1 cellular context compared by ENCODE assay signal in genomic region chr18:77993188-77993981, GRCh38.
TF ChIP-seq lines count a peak whose summit lies in the region.

No MANE protein-coding gene starts in this region.

TF ChIP-seq in K562, 482 proteins besides CTCF, POLR2A, EP300 and RAD21 (continued from another document and continues in another):
- TF ChIP-seq ELK3 (CRISPR knock-in tag; IDR thresholded peaks at IDR 0.05) (no peak), JUN (IDR thresholded peaks at IDR 0.05; ENCODE audit: borderline replicate concordance, low read depth, low read length) (no peak), JUN (CRISPR knock-in tag; IDR thresholded peaks at IDR 0.05; ENCODE audit: borderline replicate concordance) (no peak), SMARCA5 (IDR thresholded peaks at IDR 0.05) (no peak), PTBP1 (IDR thresholded peaks at IDR 0.05; ENCODE audit: low read depth, low read length) (no peak), ZNF699 (CRISPR knock-in tag; IDR thresholded peaks at IDR 0.05; ENCODE audit: insufficient replicate concordance) (no peak), MAFF (IDR thresholded peaks at IDR 0.05; ENCODE audit: low read length) (peak; percentile 92), SRSF1 (IDR thresholded peaks at IDR 0.05; ENCODE audit: low read depth, low read length) (no peak), RBFOX2 (IDR thresholded peaks at IDR 0.05; ENCODE audit: low read depth, low read length) (peak; percentile 89), PML (IDR thresholded peaks at IDR 0.05; ENCODE audit: low read length) (peak; percentile 90), TAF9B (IDR thresholded peaks at IDR 0.05; ENCODE audit: partially characterized antibody) (peak; percentile 87), U2AF1 (optimal IDR thresholded peaks at IDR 0.05; ENCODE audit: low read depth, low read length) (no peak), CXXC5 (CRISPR knock-in tag; IDR thresholded peaks at IDR 0.05) (0 out of 2 replicates have a peak, but pooled peaks have one; percentile 14), EHMT2 (IDR thresholded peaks at IDR 0.05) (peak; percentile 38; the same call in 1 of the 2 replicates), GABPB1 (CRISPR knock-in tag; IDR thresholded peaks at IDR 0.05) (peak; percentile 32; the same call in 1 of the 2 replicates), RBM34 (IDR thresholded peaks at IDR 0.05; ENCODE audit: borderline replicate concordance, insufficient read depth, low read length) (no peak), SIN3A (IDR thresholded peaks at IDR 0.05; ENCODE audit: borderline replicate concordance in 2 of 2, control insufficient read depth in 1 of 2, low read depth in 2 of 2, low read length in 2 of 2) (peak; percentile 30 to 85; a peak in 1 of 4 replicates), DACH1 (IDR thresholded peaks at IDR 0.05; ENCODE audit: partially characterized antibody) (no peak), KDM4B (IDR thresholded peaks at IDR 0.05; ENCODE audit: borderline replicate concordance in 2 of 2, low read depth in 1 of 2) (no peak), ZNF41 (CRISPR knock-in tag; conservative IDR thresholded peaks at IDR 0.05) (no peak), ZSCAN32 (CRISPR knock-in tag; IDR thresholded peaks at IDR 0.05) (no peak), TFAP4 (CRISPR knock-in tag; IDR thresholded peaks at IDR 0.05; ENCODE audit: borderline replicate concordance) (peak; percentile 49; the same call in 1 of the 2 replicates), SIRT6 (IDR thresholded peaks at IDR 0.05; ENCODE audit: low read depth, low read length) (no peak), UBTF (IDR thresholded peaks at IDR 0.05; ENCODE audit: borderline replicate concordance in 1 of 2, low read depth in 2 of 2, low read length in 2 of 2) (no peak), PHB (CRISPR knock-in tag; IDR thresholded peaks at IDR 0.05) (no peak), CC2D1A (IDR thresholded peaks at IDR 0.05) (0 out of 2 replicates have a peak, but pooled peaks have one; percentile 50), MXD1 (CRISPR knock-in tag; IDR thresholded peaks at IDR 0.05; ENCODE audit: borderline replicate concordance, poor library complexity, severe bottlenecking) (peak; percentile 34), NCOA6 (IDR thresholded peaks at IDR 0.05) (no peak), ZNF778 (CRISPR knock-in tag; IDR thresholded peaks at IDR 0.05) (no peak), XRCC3 (IDR thresholded peaks at IDR 0.05) (no peak), ATF7 (IDR thresholded peaks at IDR 0.05) (peak; percentile 83), MGA (IDR thresholded peaks at IDR 0.05) (peak; percentile 13; the same call in 1 of the 2 replicates), PRDM10 (IDR thresholded peaks at IDR 0.05; ENCODE audit: partially characterized antibody) (no peak), ZNF444 (CRISPR knock-in tag; IDR thresholded peaks at IDR 0.05) (no peak), RBM17 (IDR thresholded peaks at IDR 0.05; ENCODE audit: borderline replicate concordance, low read depth, low read length) (no peak), ZNF274 (IDR thresholded peaks at IDR 0.05; ENCODE audit: borderline replicate concordance, low read depth, low read length) (no peak), MBD2 (IDR thresholded peaks at IDR 0.05; ENCODE audit: borderline replicate concordance, low read depth) (peak; percentile 58; the same call in 1 of the 2 replicates), ETS2 (tag; IDR thresholded peaks at IDR 0.05; ENCODE audit: borderline replicate concordance, poor library complexity, severe bottlenecking) (no peak), USF1 (CRISPR knock-in tag; IDR thresholded peaks at IDR 0.05) (peak; percentile 62), CSDE1 (IDR thresholded peaks at IDR 0.05) (no peak)
